In the genomic region with DNA sequence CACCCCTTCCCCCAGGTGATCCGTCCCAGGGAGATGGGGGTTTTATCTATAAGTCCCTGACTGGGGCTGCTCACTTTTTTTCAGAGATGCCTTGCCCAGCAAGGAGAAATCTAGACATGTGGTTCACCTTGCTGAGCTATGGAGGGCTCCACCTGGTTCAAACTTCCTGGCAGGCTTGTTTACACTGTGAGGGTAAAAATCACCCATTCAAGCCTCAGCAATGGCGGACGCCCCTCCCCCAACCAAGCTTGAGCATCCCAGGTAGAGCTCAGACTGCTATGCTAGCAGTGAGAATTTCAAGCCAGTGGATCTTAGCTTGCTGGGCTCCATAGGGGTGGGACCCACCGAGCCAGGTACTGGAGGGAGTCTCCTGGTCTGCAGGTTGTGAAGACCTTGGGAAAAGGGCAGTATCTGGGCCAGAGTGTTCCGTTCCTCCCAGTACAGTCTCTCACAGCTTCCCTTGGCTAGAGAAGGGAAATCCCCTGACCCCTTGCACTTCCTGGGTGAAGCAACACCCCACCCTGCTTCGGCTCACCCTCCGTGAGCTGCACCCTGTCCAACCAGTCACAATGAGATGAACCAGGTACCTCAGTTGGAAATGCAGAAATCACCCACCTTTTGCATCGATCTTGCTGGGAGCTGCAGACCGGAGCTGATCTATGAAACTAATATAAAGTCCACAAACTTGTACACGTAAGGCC, we compare ENCODE assay signal across 1 cellular context.
TF ChIP-seq lines count a peak whose summit lies in the region.

No MANE protein-coding gene starts in this region.

TF ChIP-seq in GM23338, 12 proteins besides CTCF, POLR2A, EP300 and RAD21 (continued from another document):
- TF ChIP-seq, protein P1, sequence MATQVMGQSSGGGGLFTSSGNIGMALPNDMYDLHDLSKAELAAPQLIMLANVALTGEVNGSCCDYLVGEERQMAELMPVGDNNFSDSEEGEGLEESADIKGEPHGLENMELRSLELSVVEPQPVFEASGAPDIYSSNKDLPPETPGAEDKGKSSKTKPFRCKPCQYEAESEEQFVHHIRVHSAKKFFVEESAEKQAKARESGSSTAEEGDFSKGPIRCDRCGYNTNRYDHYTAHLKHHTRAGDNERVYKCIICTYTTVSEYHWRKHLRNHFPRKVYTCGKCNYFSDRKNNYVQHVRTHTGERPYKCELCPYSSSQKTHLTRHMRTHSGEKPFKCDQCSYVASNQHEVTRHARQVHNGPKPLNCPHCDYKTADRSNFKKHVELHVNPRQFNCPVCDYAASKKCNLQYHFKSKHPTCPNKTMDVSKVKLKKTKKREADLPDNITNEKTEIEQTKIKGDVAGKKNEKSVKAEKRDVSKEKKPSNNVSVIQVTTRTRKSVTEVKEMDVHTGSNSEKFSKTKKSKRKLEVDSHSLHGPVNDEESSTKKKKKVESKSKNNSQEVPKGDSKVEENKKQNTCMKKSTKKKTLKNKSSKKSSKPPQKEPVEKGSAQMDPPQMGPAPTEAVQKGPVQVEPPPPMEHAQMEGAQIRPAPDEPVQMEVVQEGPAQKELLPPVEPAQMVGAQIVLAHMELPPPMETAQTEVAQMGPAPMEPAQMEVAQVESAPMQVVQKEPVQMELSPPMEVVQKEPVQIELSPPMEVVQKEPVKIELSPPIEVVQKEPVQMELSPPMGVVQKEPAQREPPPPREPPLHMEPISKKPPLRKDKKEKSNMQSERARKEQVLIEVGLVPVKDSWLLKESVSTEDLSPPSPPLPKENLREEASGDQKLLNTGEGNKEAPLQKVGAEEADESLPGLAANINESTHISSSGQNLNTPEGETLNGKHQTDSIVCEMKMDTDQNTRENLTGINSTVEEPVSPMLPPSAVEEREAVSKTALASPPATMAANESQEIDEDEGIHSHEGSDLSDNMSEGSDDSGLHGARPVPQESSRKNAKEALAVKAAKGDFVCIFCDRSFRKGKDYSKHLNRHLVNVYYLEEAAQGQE (IDR thresholded peaks at IDR 0.05; ENCODE audit: unreplicated experiment) = no peak
- TF ChIP-seq JUNB (IDR thresholded peaks at IDR 0.05; ENCODE audit: unreplicated experiment) (no peak), EZH2 (IDR thresholded peaks at IDR 0.05; ENCODE audit: low read depth, unreplicated experiment) (no peak), NANOG (IDR thresholded peaks at IDR 0.05; ENCODE audit: borderline replicate concordance) (no peak), ZNF114 (CRISPR knock-in tag; IDR thresholded peaks at IDR 0.05) (no peak), POLR2AphosphoS5 (IDR thresholded peaks at IDR 0.05; ENCODE audit: low read depth) (no peak), EZH2phosphoT487 (IDR thresholded peaks at IDR 0.05; ENCODE audit: unreplicated experiment) (no peak)
- TF ChIP-seq, protein P2, sequence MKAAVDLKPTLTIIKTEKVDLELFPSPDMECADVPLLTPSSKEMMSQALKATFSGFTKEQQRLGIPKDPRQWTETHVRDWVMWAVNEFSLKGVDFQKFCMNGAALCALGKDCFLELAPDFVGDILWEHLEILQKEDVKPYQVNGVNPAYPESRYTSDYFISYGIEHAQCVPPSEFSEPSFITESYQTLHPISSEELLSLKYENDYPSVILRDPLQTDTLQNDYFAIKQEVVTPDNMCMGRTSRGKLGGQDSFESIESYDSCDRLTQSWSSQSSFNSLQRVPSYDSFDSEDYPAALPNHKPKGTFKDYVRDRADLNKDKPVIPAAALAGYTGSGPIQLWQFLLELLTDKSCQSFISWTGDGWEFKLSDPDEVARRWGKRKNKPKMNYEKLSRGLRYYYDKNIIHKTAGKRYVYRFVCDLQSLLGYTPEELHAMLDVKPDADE (IDR thresholded peaks at IDR 0.05) = no peak
